ENCODE assay signal across 16 cellular contexts in the genomic region with DNA sequence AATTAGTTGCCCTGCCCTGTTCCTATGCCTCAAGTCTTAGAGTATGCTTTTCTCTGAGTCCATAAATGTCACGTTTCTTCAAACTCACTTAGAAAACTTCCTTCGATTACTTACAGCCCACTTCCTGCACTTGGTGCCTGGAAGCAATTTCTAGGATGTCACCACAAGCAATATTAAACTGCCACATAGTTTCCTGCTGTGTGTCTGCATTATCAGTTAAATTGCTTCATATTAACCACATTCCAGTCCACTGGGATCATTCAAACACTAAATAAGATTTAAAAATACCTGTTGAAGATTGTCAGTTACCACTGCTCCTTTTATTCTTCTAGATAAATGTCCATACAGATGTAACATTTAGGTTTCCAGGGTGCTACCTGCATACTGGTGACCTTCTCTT. TPM values are rescaled to one million over a fixed set of nuclear protein-coding genes. Genes with fewer than 3 reads are reported as not detected.
A peak's percentile ranks its signal among the peaks of the same experiment; 100 is the strongest.
DNase-seq lines count a peak whose midpoint lies in the region; ATAC-seq and TF ChIP-seq lines count a peak whose summit lies in the region.
"Had no signal": no experiment of that assay in that cellular context is flagged by ENCODE, and none has a peak within 500 bp of the region (broad histone marks: within the 10 kb centered on the region; RNA-seq: fewer than 3 reads in every experiment).

No MANE protein-coding gene starts in this region.

- no peak overlapping the region for H3K9ac ChIP-seq in HUES48 (ENCODE audit: low read depth, low read length)

- TF ChIP-seq POLR2A in thyroid gland (IDR thresholded peaks at IDR 0.05) = no peak

- TF ChIP-seq CTCF in AG10803 (conservative IDR thresholded peaks at IDR 0.05; ENCODE audit: low read length) (no peak), fibroblast of villous mesenchyme (IDR thresholded peaks at IDR 0.05; ENCODE audit: insufficient read depth, low read depth, low read length) (no peak), thyroid gland (IDR thresholded peaks at IDR 0.05) (no peak)

- H3K27me3 ChIP-seq in HUES48 (ENCODE audit: control insufficient read depth, insufficient read depth, low read length) = no peaks in the 10 kb centered on the region
- H3K27me3 ChIP-seq in thyroid gland = no peaks in the 10 kb centered on the region

- ATAC-seq in HG02588 (IDR thresholded peaks at IDR 0.05; ENCODE audit: unreplicated experiment) = no peak
- ATAC-seq: activated CD4-positive, alpha-beta T cell treated with anti-CD3 and anti-CD28 coated beads for 36 hours; stimulated activated naive B cell treated with anti-CD40 and anti-IgM and Interleukin-4, amounts not matched to agents 10 μg/mL and 1 μg/mL and 100 μg/mL, for 72 hours had no signal

- H3K9me3 ChIP-seq in HUES48 (ENCODE audit: control insufficient read depth, insufficient read depth, low read length) (peaks cover 2% of the 10 kb centered on the region; the same call in 1 of the 2 replicates), thyroid gland (no peaks in the 10 kb centered on the region)

- H3K4me3 ChIP-seq in AG10803 (ENCODE audit: low read length) (no peak overlapping the region), HUES48 (ENCODE audit: low read depth, low read length) (no peak overlapping the region), fibroblast of villous mesenchyme (ENCODE audit: low read depth, low read length) (no peak overlapping the region), thyroid gland (replicated peaks in 1 of 3) (no peak overlapping the region)

- no peaks in the 10 kb centered on the region for H3K36me3 ChIP-seq in HUES48 (ENCODE audit: control insufficient read depth, insufficient read depth, low read length)
- no peaks in the 10 kb centered on the region for H3K36me3 ChIP-seq in thyroid gland

- H3K4me1 ChIP-seq in HUES48 (ENCODE audit: control insufficient read depth, insufficient read depth, low read length) = peaks cover 43% of the 10 kb centered on the region
- H3K4me1 ChIP-seq in thyroid gland = peaks cover 26 to 28% of the 10 kb centered on the region in 2 donors

- intact Hi-C loops in thyroid gland (cut with DNase I) = no loop called here

- peak; percentile 62 for DNase-seq in AG10803 (ENCODE audit: low read depth)
- peak; percentile 34 for DNase-seq in RPMI7951 (ENCODE audit: low read depth)
- DNase-seq in fibroblast of villous mesenchyme (ENCODE audit: low read depth) = peak; percentile 42
- no peak for DNase-seq in thyroid gland
- DNase-seq in NCI-H1048 (lab: John Stamatoyannopoulos, UW) = no peak
- no peak for DNase-seq in NCI-H2171 (lab: John Stamatoyannopoulos, UW)
- DNase-seq: activated CD4-positive, alpha-beta T cell treated with anti-CD3 and anti-CD28 coated beads for 36 hours; activated naive CD8-positive, alpha-beta T cell treated with anti-CD3 and anti-CD28 coated beads, Interleukin-2, amount 10 ng/mL, durations not matched to agents 7 days and 5 days; DMS53; HCEC 1CT; NCI-H1105; NCI-H345; stimulated activated naive B cell treated with anti-CD40 and anti-IgM and Interleukin-4, amounts not matched to agents 10 μg/mL and 1 μg/mL and 100 μg/mL, for 72 hours; T-helper 1 cell had no signal

- WGBS in thyroid gland, 2 donors = 74 to 83% methylated on average over 2 of the region's 2 CpGs

- H3K27ac ChIP-seq in HUES48 (ENCODE audit: low read depth, low read length) (peak overlapping the region; percentile 13), thyroid gland (no peak overlapping the region)

RNA-seq across cellular contexts. Expression of a gene that starts 4.1 kb away (rescaled TPM):
- total RNA-seq in RPMI7951 (2014; rRNA removed; shearing (Covaris generic)) = 14.4 and 24.0 TPM in 2 replicates
- total RNA-seq in fibroblast of villous mesenchyme = 15.5 and 22.9 TPM in 2 replicates
- 10 to 100 TPM; 18.8 to 34.4 (median 28.2) TPM for total RNA-seq in thyroid gland

Comparison
In these comparisons a context has a peak if more than half of its experiments do, and no peak if none do; other contexts are left out.
1. DNase-seq: peak in AG10803 (single experiment), RPMI7951 (single experiment) and fibroblast of villous mesenchyme (single experiment); none in thyroid gland (0 of 2), NCI-H1048 (single experiment) and NCI-H2171 (single experiment).